Comparison of ENCODE assay signal across 1 cellular context in genomic region chr9:128339761-128340690, GRCh38.
TF ChIP-seq lines count a peak whose summit lies in the region.

SLC27A4 (plus strand) TSS chr9:128340527; CDS start chr9:128343133, 2,606 bp downstream.

TF ChIP-seq in HepG2, 621 proteins besides CTCF, POLR2A, EP300 and RAD21 (continued from another document and continues in another):
- TF ChIP-seq ZNF430 (CRISPR knock-in tag; IDR thresholded peaks at IDR 0.05) (peak; percentile 52; the same call in 1 of the 2 replicates), SNAPC4 (CRISPR knock-in tag; IDR thresholded peaks at IDR 0.05) (peak; percentile 49; the same call in 1 of the 2 replicates), ZNF691 (CRISPR knock-in tag; IDR thresholded peaks at IDR 0.05; ENCODE audit: borderline replicate concordance, low read depth) (peak; percentile 54; the same call in 1 of the 2 replicates), SCMH1 (CRISPR knock-in tag; IDR thresholded peaks at IDR 0.05; ENCODE audit: borderline replicate concordance) (no peak), ZNF800 (CRISPR knock-in tag; IDR thresholded peaks at IDR 0.05) (no peak), YEATS4 (CRISPR knock-in tag; IDR thresholded peaks at IDR 0.05; ENCODE audit: borderline replicate concordance) (no peak), MXD3 (CRISPR knock-in tag; IDR thresholded peaks at IDR 0.05) (peak; percentile 54), ZNF329 (CRISPR knock-in tag; IDR thresholded peaks at IDR 0.05; ENCODE audit: low read depth) (no peak), IRF2 (CRISPR knock-in tag; IDR thresholded peaks at IDR 0.05) (no peak), SNRNP70 (IDR thresholded peaks at IDR 0.05; ENCODE audit: low read depth, low read length) (no peak), XRCC5 (optimal IDR thresholded peaks at IDR 0.05; ENCODE audit: low read length) (peak; percentile 58), ZNF33A (CRISPR knock-in tag; IDR thresholded peaks at IDR 0.05; ENCODE audit: borderline replicate concordance) (no peak), ZNF513 (CRISPR knock-in tag; conservative IDR thresholded peaks at IDR 0.05) (no peak), CBX2 (IDR thresholded peaks at IDR 0.05; ENCODE audit: low read depth, low read length) (no peak), CBX2 (CRISPR knock-in tag; IDR thresholded peaks at IDR 0.05; ENCODE audit: low read depth) (no peak), BRCA1 (CRISPR knock-in tag; IDR thresholded peaks at IDR 0.05) (no peak), ZNF292 (CRISPR knock-in tag; IDR thresholded peaks at IDR 0.05; ENCODE audit: borderline replicate concordance, low read depth) (no peak), SOX6 (IDR thresholded peaks at IDR 0.05) (no peak), SOX6 (CRISPR knock-in tag; IDR thresholded peaks at IDR 0.05) (peak; percentile 63), E2F1 (CRISPR knock-in tag; IDR thresholded peaks at IDR 0.05) (no peak), ZHX1 (CRISPR knock-in tag; IDR thresholded peaks at IDR 0.05; ENCODE audit: low read depth) (no peak), TFDP2 (CRISPR knock-in tag; IDR thresholded peaks at IDR 0.05) (no peak), ZSCAN5A (CRISPR knock-in tag; IDR thresholded peaks at IDR 0.05; ENCODE audit: borderline replicate concordance) (no peak), ZUFSP (CRISPR knock-in tag; IDR thresholded peaks at IDR 0.05; ENCODE audit: borderline replicate concordance) (no peak), ZBTB10 (CRISPR knock-in tag; IDR thresholded peaks at IDR 0.05; ENCODE audit: borderline replicate concordance) (0 out of 2 replicates have a peak, but pooled peaks have one; percentile 27), KLF11 (CRISPR knock-in tag; IDR thresholded peaks at IDR 0.05) (no peak), CREB3 (CRISPR knock-in tag; IDR thresholded peaks at IDR 0.05) (no peak), PPARG (CRISPR knock-in tag; conservative IDR thresholded peaks at IDR 0.05) (0 out of 2 replicates have a peak, but pooled peaks have one; percentile 31), CC2D1A (CRISPR knock-in tag; IDR thresholded peaks at IDR 0.05) (no peak), ZNF235 (CRISPR knock-in tag; IDR thresholded peaks at IDR 0.05; ENCODE audit: borderline replicate concordance) (0 out of 2 replicates have a peak, but pooled peaks have one; percentile 62), ZNF121 (CRISPR knock-in tag; IDR thresholded peaks at IDR 0.05) (peak; percentile 62; the same call in 1 of the 2 replicates), FIP1L1 (IDR thresholded peaks at IDR 0.05; ENCODE audit: borderline replicate concordance, insufficient read depth, low read depth, low read length) (no peak), ZFP90 (CRISPR knock-in tag; IDR thresholded peaks at IDR 0.05; ENCODE audit: borderline replicate concordance) (no peak), JUNB (CRISPR knock-in tag; IDR thresholded peaks at IDR 0.05; ENCODE audit: borderline replicate concordance) (no peak)
